Comparison of ENCODE assay signal across 22 cellular contexts in the genomic region with DNA sequence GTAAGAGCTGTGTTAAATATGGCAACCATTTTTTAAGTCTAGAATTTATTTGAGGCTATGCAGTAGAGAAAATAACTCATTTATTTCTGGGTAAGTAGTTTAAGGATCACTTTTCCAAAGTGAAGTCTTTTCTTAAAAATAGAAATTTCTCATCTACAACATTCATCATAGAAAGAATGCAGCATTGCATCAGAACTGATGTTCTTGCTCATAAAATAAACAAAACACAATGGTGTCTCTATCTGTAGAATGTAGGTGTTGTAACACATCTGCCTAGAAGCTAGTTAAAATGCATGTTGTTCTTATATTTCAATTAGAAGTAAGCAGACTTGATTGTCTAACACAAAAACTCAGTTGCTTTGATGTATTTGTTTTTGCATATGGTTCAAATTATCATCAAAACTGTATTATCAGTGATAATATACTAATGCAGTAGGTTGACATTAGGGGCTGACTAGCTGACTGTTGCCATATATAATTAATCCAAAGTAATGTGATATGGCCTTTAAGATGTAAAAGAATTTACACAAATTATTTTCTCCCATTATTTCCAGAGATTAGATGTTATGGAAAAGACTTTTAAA.
DNase-seq lines count a peak whose midpoint lies in the region; ATAC-seq, FAIRE-seq and TF ChIP-seq lines count a peak whose summit lies in the region.
"Had no signal": no experiment of that assay in that cellular context is flagged by ENCODE, and none has a peak within 500 bp of the region (broad histone marks: within the 10 kb centered on the region; RNA-seq: fewer than 3 reads in every experiment).

No MANE protein-coding gene starts in this region.

- H3K4me1 ChIP-seq in keratinocyte (ENCODE audit: control insufficient read depth, extremely low read depth, insufficient read depth, low read length) (peaks cover 8% of the 10 kb centered on the region), smooth muscle cell (ENCODE audit: low read depth) (no peaks in the 10 kb centered on the region)

- H3K27me3 ChIP-seq in keratinocyte (ENCODE audit: control insufficient read depth, extremely low read depth, insufficient read depth, low read length), result no peaks in the 10 kb centered on the region
- no peaks in the 10 kb centered on the region for H3K27me3 ChIP-seq in smooth muscle cell (ENCODE audit: low read depth)
- H3K27me3 ChIP-seq: left lung, uterus had no signal

- H4K20me1 ChIP-seq in keratinocyte (ENCODE audit: control insufficient read depth, extremely low read depth, insufficient read depth, low read length) (no peaks in the 10 kb centered on the region), smooth muscle cell (ENCODE audit: low read depth) (no peaks in the 10 kb centered on the region)

- H3K27ac ChIP-seq in keratinocyte (ENCODE audit: control insufficient read depth, insufficient read depth, low read length) (no peak overlapping the region), smooth muscle cell (ENCODE audit: low read depth) (no peak overlapping the region)
- H3K27ac ChIP-seq: left lung, uterus had no signal

- no peak overlapping the region for H3K9ac ChIP-seq in keratinocyte (ENCODE audit: control insufficient read depth, extremely low read depth, insufficient read depth, low read length)
- no peak overlapping the region for H3K9ac ChIP-seq in smooth muscle cell (ENCODE audit: low read depth)

- FAIRE-seq in keratinocyte (lab: Jason Lieb, UNC), result peak; percentile 43

- H2AFZ ChIP-seq in keratinocyte (ENCODE audit: control insufficient read depth, low read length) (no peak overlapping the region), smooth muscle cell (ENCODE audit: low read depth) (no peak overlapping the region)

- no peak overlapping the region for H3K4me3 ChIP-seq in AG10803 (ENCODE audit: low read length)
- H3K4me3 ChIP-seq in choroid plexus epithelial cell (ENCODE audit: low read depth, low read length), result no peak overlapping the region
- no peak overlapping the region for H3K4me3 ChIP-seq in keratinocyte (ENCODE audit: control insufficient read depth in 2 of 3, extremely low read depth in 1 of 3, insufficient read depth in 2 of 3, low read depth in 1 of 3, low read length in 3 of 3)
- no peak overlapping the region for H3K4me3 ChIP-seq in smooth muscle cell
- H3K4me3 ChIP-seq: left lung, mucosa of descending colon, uterus had no signal

- H3K79me2 ChIP-seq in keratinocyte (ENCODE audit: control insufficient read depth, insufficient read depth, low read length) (no peaks in the 10 kb centered on the region), smooth muscle cell (ENCODE audit: low read depth) (no peaks in the 10 kb centered on the region)

- H3K36me3 ChIP-seq in keratinocyte (ENCODE audit: control insufficient read depth in 2 of 2, extremely low read depth in 1 of 2, insufficient read depth in 2 of 2, low read length in 2 of 2), result no peaks in the 10 kb centered on the region
- H3K36me3 ChIP-seq in smooth muscle cell (ENCODE audit: low read depth), result no peaks in the 10 kb centered on the region
- H3K36me3 ChIP-seq: left lung, uterus had no signal

- H3K9me3 ChIP-seq in keratinocyte (ENCODE audit: control insufficient read depth, low read depth, low read length), result no peaks in the 10 kb centered on the region
- H3K9me3 ChIP-seq in smooth muscle cell (replicated peaks; ENCODE audit: low read depth), result no peaks in the 10 kb centered on the region
- H3K9me3 ChIP-seq: mucosa of descending colon, uterus had no signal

- H3F3A ChIP-seq in smooth muscle cell (ENCODE audit: low read depth), result no peaks in the 10 kb centered on the region

- H3K4me2 ChIP-seq in keratinocyte (ENCODE audit: control insufficient read depth, extremely low read depth, insufficient read depth, low read depth, low read length), result no peak overlapping the region
- H3K4me2 ChIP-seq in smooth muscle cell, result no peak overlapping the region

- DNase-seq in AG10803 (ENCODE audit: low read depth), result peak; percentile 67
- DNase-seq in NCI-H69 (lab: John Stamatoyannopoulos, UW), result peak; percentile 34
- DNase-seq in choroid plexus epithelial cell (ENCODE audit: low read depth), result peak; percentile 80
- peak; percentile 7 for DNase-seq in keratinocyte (ENCODE audit: low read depth, low spot score)
- no peak for DNase-seq in smooth muscle cell (lab: John Stamatoyannopoulos, UW; ENCODE audit: unreplicated experiment)
- DNase-seq in nucleus accumbens (lab: John Stamatoyannopoulos, UW), result no peak
- DNase-seq in activated CD8-positive, alpha-beta memory T cell treated with anti-CD3 and anti-CD28 coated beads, Interleukin-2, amount 50 U/mL, for 4 hours, result no peak
- DNase-seq: ACHN; CD8-positive, alpha-beta T cell; DMS79; endodermal cell; HFFc6; KG1; left lung; mucosa of descending colon; NCI-H1092 treated with DMSO at 0.1 percent for 48 hours; NCI-H510A; SHP77; stimulated activated CD4-positive, alpha-beta T cell treated with anti-CD3 and anti-CD28 coated beads, Interleukin-12 subunit alpha, Interleukin-12 subunit beta, amount 100 ng/mL, for 4 hours; stimulated activated CD8-positive, alpha-beta memory T cell treated with anti-CD3 and anti-CD28 coated beads, Interleukin-4, amount 100 ng/mL, for 48 hours; uterus had no signal

- dilution Hi-C loops in keratinocyte (cut with MboI; ENCODE audit: extremely low pct_ligation_motif_present, low sequenced_read_pairs), result no loop called here

- ATAC-seq in GM18909 (IDR thresholded peaks at IDR 0.05; ENCODE audit: poor library complexity, unreplicated experiment), result no peak
- ATAC-seq: CD8-positive, alpha-beta T cell; left lung; mucosa of descending colon had no signal

- no peak for TF ChIP-seq CTCF in AG10803 (conservative IDR thresholded peaks at IDR 0.05; ENCODE audit: low read length)
- TF ChIP-seq CTCF in choroid plexus epithelial cell (conservative IDR thresholded peaks at IDR 0.05; ENCODE audit: low read depth, low read length), result no peak
- no peak for TF ChIP-seq CTCF in keratinocyte (optimal IDR thresholded peaks at IDR 0.05 in 1 of 3, IDR thresholded peaks at IDR 0.05 in 1 of 3, conservative IDR thresholded peaks at IDR 0.05 in 1 of 3; ENCODE audit: extremely low read depth in 1 of 3, insufficient read depth in 2 of 3, low read length in 3 of 3)
- TF ChIP-seq CTCF in smooth muscle cell (IDR thresholded peaks at IDR 0.05; ENCODE audit: borderline replicate concordance, insufficient read depth, poor library complexity, severe bottlenecking), result no peak

- H3K9me1 ChIP-seq in keratinocyte (ENCODE audit: control insufficient read depth, extremely low read depth, insufficient read depth, low read length), result no peaks in the 10 kb centered on the region

Comparison
In these comparisons a context has a peak if more than half of its experiments do, and no peak if none do; other contexts are left out.
1. DNase-seq: peak in AG10803 (single experiment), NCI-H69 (single experiment), choroid plexus epithelial cell (single experiment) and keratinocyte (single experiment); none in smooth muscle cell (single experiment), nucleus accumbens (0 of 56) and activated CD8-positive, alpha-beta memory T cell treated with anti-CD3 and anti-CD28 coated beads, Interleukin-2, amount 50 U/mL, for 4 hours (single experiment).